ENCODE assay signal across 15 cellular contexts in the genomic region with DNA sequence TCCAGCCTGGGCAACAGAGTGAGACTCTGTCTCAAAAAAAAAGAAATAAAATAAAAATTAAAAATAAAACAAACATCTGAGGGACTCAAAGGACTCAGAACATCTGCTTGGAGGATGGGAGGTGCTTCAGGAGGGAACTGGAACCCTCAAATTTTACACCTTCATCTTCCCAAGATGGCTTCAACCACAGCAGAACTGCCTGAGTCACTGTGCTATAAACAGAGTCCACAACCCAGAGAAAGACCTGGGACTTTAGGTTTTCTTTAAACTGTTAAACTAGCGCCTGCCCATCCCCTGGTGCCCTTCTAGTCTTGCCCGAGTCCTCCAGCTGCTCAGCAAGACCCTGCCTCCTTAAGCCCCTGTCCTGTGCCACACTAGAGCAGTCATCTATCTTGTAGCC. TPM values are rescaled to one million over a fixed set of nuclear protein-coding genes. Genes with fewer than 3 reads are reported as not detected.
DNase-seq lines count a peak whose midpoint lies in the region; ATAC-seq and TF ChIP-seq lines count a peak whose summit lies in the region.
"Had no signal": no experiment of that assay in that cellular context is flagged by ENCODE, and none has a peak within 500 bp of the region (broad histone marks: within the 10 kb centered on the region; RNA-seq: fewer than 3 reads in every experiment).

No MANE protein-coding gene starts in this region.

- H3K4me3 ChIP-seq in Caco-2 (ENCODE audit: low read depth, low read length): no peak overlapping the region
- H3K4me3 ChIP-seq: adrenal gland, colonic mucosa, left lung, right lobe of liver, SK-N-MC, thoracic aorta had no signal

- BruUV-seq in Caco-2 (replicated peaks; lab: Mats Ljungman, UMichigan): no TSS peak

- peak overlapping the region; percentile 98 for H3K27ac Mint-ChIP-seq in activated CD8-positive, alpha-beta T cell treated with anti-CD3 and anti-CD28 coated beads for 36 hours
- H3K27ac Mint-ChIP-seq in natural killer cell treated with Interleukin-12 subunit alpha and Interleukin-12 subunit beta and Interleukin-15 and Interleukin-18, amount 100 ng/mL, for 72 hours: peak overlapping the region; percentile 80 to 89
- no peak overlapping the region for H3K27ac Mint-ChIP-seq in Caco-2 (ENCODE audit: unreplicated experiment)
- H3K27ac Mint-ChIP-seq: nephron had no signal

- no peaks in the 10 kb centered on the region for H3K4me1 ChIP-seq in Caco-2
- H3K4me1 ChIP-seq: adrenal gland, colonic mucosa, left lung, right lobe of liver had no signal

- ATAC-seq in GM21786 (IDR thresholded peaks at IDR 0.05; ENCODE audit: unreplicated experiment): peak; percentile 29
- ATAC-seq in activated CD8-positive, alpha-beta T cell treated with anti-CD3 and anti-CD28 coated beads for 36 hours: peak; percentile 23
- peak; percentile 51 for ATAC-seq in natural killer cell treated with Interleukin-12 subunit alpha and Interleukin-12 subunit beta and Interleukin-15 and Interleukin-18, amount 100 ng/mL, for 72 hours
- ATAC-seq: left lung had no signal

- intact Hi-C loops in activated CD8-positive, alpha-beta T cell treated with anti-CD3 and anti-CD28 coated beads for 36 hours (cut with micrococcal nuclease): loop anchor here (5.0 kb wide), 1 partner anchor 36 kb away; no protein-coding TSS in a partner anchor
- intact Hi-C loops in Caco-2 (cut with micrococcal nuclease; ENCODE audit: unreplicated experiment): no loop called here

- no peaks in the 10 kb centered on the region for H3K9me3 Mint-ChIP-seq in activated CD8-positive, alpha-beta T cell treated with anti-CD3 and anti-CD28 coated beads for 36 hours
- no peaks in the 10 kb centered on the region for H3K9me3 Mint-ChIP-seq in natural killer cell treated with Interleukin-12 subunit alpha and Interleukin-12 subunit beta and Interleukin-15 and Interleukin-18, amount 100 ng/mL, for 72 hours
- no peaks in the 10 kb centered on the region for H3K9me3 Mint-ChIP-seq in Caco-2 (ENCODE audit: unreplicated experiment)
- H3K9me3 Mint-ChIP-seq: nephron had no signal

- no peaks in the 10 kb centered on the region for H3K27me3 Mint-ChIP-seq in activated CD8-positive, alpha-beta T cell treated with anti-CD3 and anti-CD28 coated beads for 36 hours
- H3K27me3 Mint-ChIP-seq in natural killer cell treated with Interleukin-12 subunit alpha and Interleukin-12 subunit beta and Interleukin-15 and Interleukin-18, amount 100 ng/mL, for 72 hours: no peaks in the 10 kb centered on the region
- H3K27me3 Mint-ChIP-seq in Caco-2 (ENCODE audit: insufficient read depth, unreplicated experiment): no peaks in the 10 kb centered on the region

- DNase-seq in GM10266 (ENCODE audit: extremely low spot score) (peak; percentile 30), NCI-H146 treated with DMSO at 0.1 percent for 48 hours (lab: John Stamatoyannopoulos, UW; ENCODE audit: unreplicated experiment) (no peak), NOMO-1 treated with DMSO at 0.1 percent for 48 hours (lab: John Stamatoyannopoulos, UW; ENCODE audit: unreplicated experiment) (no peak), Caco-2 (no peak)
- peak; percentile 47 for DNase-seq in activated CD8-positive, alpha-beta T cell treated with anti-CD3 and anti-CD28 coated beads for 36 hours
- no peak for DNase-seq in natural killer cell treated with Interleukin-12 subunit alpha and Interleukin-12 subunit beta and Interleukin-15 and Interleukin-18, amount 100 ng/mL, for 72 hours (ENCODE audit: low spot score)
- DNase-seq: adrenal gland, colonic mucosa, hippocampal formation, right lobe of liver had no signal

- H3K4me3 Mint-ChIP-seq in activated CD8-positive, alpha-beta T cell treated with anti-CD3 and anti-CD28 coated beads for 36 hours: peak overlapping the region; percentile 60
- peak overlapping the region; percentile 81 for H3K4me3 Mint-ChIP-seq in natural killer cell treated with Interleukin-12 subunit alpha and Interleukin-12 subunit beta and Interleukin-15 and Interleukin-18, amount 100 ng/mL, for 72 hours
- H3K4me3 Mint-ChIP-seq in Caco-2 (ENCODE audit: unreplicated experiment): no peak overlapping the region
- H3K4me3 Mint-ChIP-seq: nephron had no signal

- TF ChIP-seq CTCF in GM10266 (IDR thresholded peaks at IDR 0.05; ENCODE audit: control insufficient read depth, insufficient read depth, low read depth, missing control alignments) (no peak), Caco-2 (IDR thresholded peaks at IDR 0.05; ENCODE audit: insufficient read depth in 1 of 2, low read depth in 1 of 2, low read length in 1 of 2, severe bottlenecking in 1 of 2, unreplicated experiment in 1 of 2) (no peak)
- no peak for TF ChIP-seq CTCF in activated CD8-positive, alpha-beta T cell treated with anti-CD3 and anti-CD28 coated beads for 36 hours (IDR thresholded peaks at IDR 0.05)

- POLR2A ChIA-PET in activated CD8-positive, alpha-beta T cell treated with anti-CD3 and anti-CD28 coated beads for 36 hours (lab: Charles Lee): interaction anchor here (6.2 to 6.3 kb wide), 2 partner anchors 14 to 41 kb away, joined by 33 to 58 read pairs; a partner anchor contains a TSS
- POLR2A ChIA-PET in Caco-2 (lab: Charles Lee): no interaction called here

- H3K36me3 Mint-ChIP-seq in activated CD8-positive, alpha-beta T cell treated with anti-CD3 and anti-CD28 coated beads for 36 hours (ENCODE audit: low read depth): peaks cover 82% of the 10 kb centered on the region
- no peaks in the 10 kb centered on the region for H3K36me3 Mint-ChIP-seq in natural killer cell treated with Interleukin-12 subunit alpha and Interleukin-12 subunit beta and Interleukin-15 and Interleukin-18, amount 100 ng/mL, for 72 hours
- H3K36me3 Mint-ChIP-seq in Caco-2 (ENCODE audit: insufficient read depth, unreplicated experiment): no peaks in the 10 kb centered on the region

- no peaks in the 10 kb centered on the region; the same call in 1 of the 2 replicates for H3K27me3 ChIP-seq in Caco-2 (replicated peaks; ENCODE audit: control insufficient read depth, insufficient read depth, low read length)
- H3K27me3 ChIP-seq: adrenal gland, colonic mucosa, right lobe of liver had no signal

- peaks cover 93% of the 10 kb centered on the region for H3K4me1 Mint-ChIP-seq in activated CD8-positive, alpha-beta T cell treated with anti-CD3 and anti-CD28 coated beads for 36 hours (ENCODE audit: low read depth)
- H3K4me1 Mint-ChIP-seq in natural killer cell treated with Interleukin-12 subunit alpha and Interleukin-12 subunit beta and Interleukin-15 and Interleukin-18, amount 100 ng/mL, for 72 hours (ENCODE audit: low read depth in 2 of 2): peaks cover 20 to 25% of the 10 kb centered on the region in 2 donors
- no peaks in the 10 kb centered on the region for H3K4me1 Mint-ChIP-seq in Caco-2 (ENCODE audit: low read depth, unreplicated experiment)

- H3K36me3 ChIP-seq in Caco-2 (ENCODE audit: control insufficient read depth, insufficient read depth, low read length): no peaks in the 10 kb centered on the region
- H3K36me3 ChIP-seq: adrenal gland, colonic mucosa, left lung, right lobe of liver had no signal

- H3K9me3 ChIP-seq in Caco-2: no peaks in the 10 kb centered on the region
- H3K9me3 ChIP-seq: adrenal gland, colonic mucosa, left lung, right lobe of liver, thoracic aorta had no signal

- CTCF ChIA-PET in activated CD8-positive, alpha-beta T cell treated with anti-CD3 and anti-CD28 coated beads for 36 hours (lab: Charles Lee): interaction anchor here (1.2 kb wide), 2 partner anchors 24 to 40 kb away, joined by 3 to 4 read pairs; a partner anchor contains a TSS
- CTCF ChIA-PET in Caco-2 (lab: Charles Lee): no interaction called here

RNA-seq across cellular contexts. Expression of a gene that starts 40.8 kb away (rescaled TPM):
- total RNA-seq in activated CD8-positive, alpha-beta T cell treated with anti-CD3 and anti-CD28 coated beads for 36 hours: 100 to 1,000 TPM; 207 to 220 TPM
- 10 to 100 TPM; 23.0 to 26.1 TPM for total RNA-seq in natural killer cell treated with Interleukin-12 subunit alpha and Interleukin-12 subunit beta and Interleukin-15 and Interleukin-18, amount 100 ng/mL, for 72 hours
- 22.6 and 23.2 TPM in 2 replicates for total RNA-seq in Caco-2 (2022)

Comparison
In these comparisons a context has a peak if more than half of its experiments do, and no peak if none do; other contexts are left out.
1. DNase-seq: peak in GM10266 (single experiment) and activated CD8-positive, alpha-beta T cell treated with anti-CD3 and anti-CD28 coated beads for 36 hours (single experiment); none in natural killer cell treated with Interleukin-12 subunit alpha and Interleukin-12 subunit beta and Interleukin-15 and Interleukin-18, amount 100 ng/mL, for 72 hours (single experiment), NCI-H146 treated with DMSO at 0.1 percent for 48 hours (single experiment), NOMO-1 treated with DMSO at 0.1 percent for 48 hours (single experiment) and Caco-2 (0 of 2).
2. Peak in every context shown above with its lines, with median percentiles within 50 percentile points of each other: ATAC-seq.